Comparison of ENCODE assay signal across 1 cellular context in the genomic region with DNA sequence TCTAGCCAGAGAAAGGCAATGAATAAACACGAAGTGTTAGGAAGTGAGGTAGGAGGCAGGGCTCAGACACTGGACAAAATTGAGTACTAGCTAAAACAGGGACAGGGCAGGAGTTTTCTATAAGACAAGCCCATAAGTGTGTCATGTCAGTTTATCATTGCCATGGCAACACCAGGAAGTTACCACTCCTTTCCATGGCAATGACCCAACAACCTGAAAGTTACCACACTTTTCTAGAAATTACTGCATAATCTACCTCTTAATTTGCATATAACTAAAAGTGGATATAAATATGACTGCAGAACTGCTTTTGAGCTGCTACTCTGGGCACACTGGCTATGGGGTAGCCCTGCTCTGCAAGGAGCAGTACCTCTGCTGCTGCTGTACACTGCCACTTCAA.
A peak's percentile ranks its signal among the peaks of the same experiment; 100 is the strongest.
TF ChIP-seq lines count a peak whose summit lies in the region.

No MANE protein-coding gene starts in this region.

TF ChIP-seq in GM12878, 131 proteins besides CTCF, POLR2A, EP300 and RAD21 (continued from another document):
- TF ChIP-seq, protein P1, sequence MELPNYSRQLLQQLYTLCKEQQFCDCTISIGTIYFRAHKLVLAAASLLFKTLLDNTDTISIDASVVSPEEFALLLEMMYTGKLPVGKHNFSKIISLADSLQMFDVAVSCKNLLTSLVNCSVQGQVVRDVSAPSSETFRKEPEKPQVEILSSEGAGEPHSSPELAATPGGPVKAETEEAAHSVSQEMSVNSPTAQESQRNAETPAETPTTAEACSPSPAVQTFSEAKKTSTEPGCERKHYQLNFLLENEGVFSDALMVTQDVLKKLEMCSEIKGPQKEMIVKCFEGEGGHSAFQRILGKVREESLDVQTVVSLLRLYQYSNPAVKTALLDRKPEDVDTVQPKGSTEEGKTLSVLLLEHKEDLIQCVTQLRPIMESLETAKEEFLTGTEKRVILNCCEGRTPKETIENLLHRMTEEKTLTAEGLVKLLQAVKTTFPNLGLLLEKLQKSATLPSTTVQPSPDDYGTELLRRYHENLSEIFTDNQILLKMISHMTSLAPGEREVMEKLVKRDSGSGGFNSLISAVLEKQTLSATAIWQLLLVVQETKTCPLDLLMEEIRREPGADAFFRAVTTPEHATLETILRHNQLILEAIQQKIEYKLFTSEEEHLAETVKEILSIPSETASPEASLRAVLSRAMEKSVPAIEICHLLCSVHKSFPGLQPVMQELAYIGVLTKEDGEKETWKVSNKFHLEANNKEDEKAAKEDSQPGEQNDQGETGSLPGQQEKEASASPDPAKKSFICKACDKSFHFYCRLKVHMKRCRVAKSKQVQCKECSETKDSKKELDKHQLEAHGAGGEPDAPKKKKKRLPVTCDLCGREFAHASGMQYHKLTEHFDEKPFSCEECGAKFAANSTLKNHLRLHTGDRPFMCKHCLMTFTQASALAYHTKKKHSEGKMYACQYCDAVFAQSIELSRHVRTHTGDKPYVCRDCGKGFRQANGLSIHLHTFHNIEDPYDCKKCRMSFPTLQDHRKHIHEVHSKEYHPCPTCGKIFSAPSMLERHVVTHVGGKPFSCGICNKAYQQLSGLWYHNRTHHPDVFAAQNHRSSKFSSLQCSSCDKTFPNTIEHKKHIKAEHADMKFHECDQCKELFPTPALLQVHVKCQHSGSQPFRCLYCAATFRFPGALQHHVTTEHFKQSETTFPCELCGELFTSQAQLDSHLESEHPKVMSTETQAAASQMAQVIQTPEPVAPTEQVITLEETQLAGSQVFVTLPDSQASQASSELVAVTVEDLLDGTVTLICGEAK (IDR thresholded peaks at IDR 0.05; ENCODE audit: borderline replicate concordance) = no peak
- no peak for TF ChIP-seq CREB1 (IDR thresholded peaks at IDR 0.05; ENCODE audit: low read depth)
- TF ChIP-seq SMAD5 (IDR thresholded peaks at IDR 0.05; ENCODE audit: low read depth) = no peak
- TF ChIP-seq YY1 (IDR thresholded peaks at IDR 0.05; ENCODE audit: low read depth, low read length) = no peak
- no peak for TF ChIP-seq CHD1 (IDR thresholded peaks at IDR 0.05; ENCODE audit: low read depth, low read length)
- no peak for TF ChIP-seq POLR2AphosphoS2 (IDR thresholded peaks at IDR 0.05; ENCODE audit: low read depth, low read length)
- no peak for TF ChIP-seq IKZF1 (conservative IDR thresholded peaks at IDR 0.05)
- no peak for TF ChIP-seq NR2C2 (IDR thresholded peaks at IDR 0.05; ENCODE audit: borderline replicate concordance, control insufficient read depth, insufficient read length, low read depth)
- TF ChIP-seq, protein P2, sequence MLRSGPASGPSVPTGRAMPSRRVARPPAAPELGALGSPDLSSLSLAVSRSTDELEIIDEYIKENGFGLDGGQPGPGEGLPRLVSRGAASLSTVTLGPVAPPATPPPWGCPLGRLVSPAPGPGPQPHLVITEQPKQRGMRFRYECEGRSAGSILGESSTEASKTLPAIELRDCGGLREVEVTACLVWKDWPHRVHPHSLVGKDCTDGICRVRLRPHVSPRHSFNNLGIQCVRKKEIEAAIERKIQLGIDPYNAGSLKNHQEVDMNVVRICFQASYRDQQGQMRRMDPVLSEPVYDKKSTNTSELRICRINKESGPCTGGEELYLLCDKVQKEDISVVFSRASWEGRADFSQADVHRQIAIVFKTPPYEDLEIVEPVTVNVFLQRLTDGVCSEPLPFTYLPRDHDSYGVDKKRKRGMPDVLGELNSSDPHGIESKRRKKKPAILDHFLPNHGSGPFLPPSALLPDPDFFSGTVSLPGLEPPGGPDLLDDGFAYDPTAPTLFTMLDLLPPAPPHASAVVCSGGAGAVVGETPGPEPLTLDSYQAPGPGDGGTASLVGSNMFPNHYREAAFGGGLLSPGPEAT (IDR thresholded peaks at IDR 0.05; ENCODE audit: low read depth) = no peak
- peak; percentile 90 for TF ChIP-seq RUNX3 (IDR thresholded peaks at IDR 0.05; ENCODE audit: low read length)
- TF ChIP-seq, protein P3, sequence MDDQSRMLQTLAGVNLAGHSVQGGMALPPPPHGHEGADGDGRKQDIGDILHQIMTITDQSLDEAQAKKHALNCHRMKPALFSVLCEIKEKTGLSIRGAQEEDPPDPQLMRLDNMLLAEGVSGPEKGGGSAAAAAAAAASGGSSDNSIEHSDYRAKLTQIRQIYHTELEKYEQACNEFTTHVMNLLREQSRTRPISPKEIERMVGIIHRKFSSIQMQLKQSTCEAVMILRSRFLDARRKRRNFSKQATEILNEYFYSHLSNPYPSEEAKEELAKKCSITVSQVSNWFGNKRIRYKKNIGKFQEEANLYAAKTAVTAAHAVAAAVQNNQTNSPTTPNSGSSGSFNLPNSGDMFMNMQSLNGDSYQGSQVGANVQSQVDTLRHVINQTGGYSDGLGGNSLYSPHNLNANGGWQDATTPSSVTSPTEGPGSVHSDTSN (IDR thresholded peaks at IDR 0.05; ENCODE audit: insufficient replicate concordance, low read depth, low read length) = no peak
TF ChIP-seq in GM12878: peak in this region for 9.
